16 cellular contexts compared by ENCODE assay signal in the genomic region with DNA sequence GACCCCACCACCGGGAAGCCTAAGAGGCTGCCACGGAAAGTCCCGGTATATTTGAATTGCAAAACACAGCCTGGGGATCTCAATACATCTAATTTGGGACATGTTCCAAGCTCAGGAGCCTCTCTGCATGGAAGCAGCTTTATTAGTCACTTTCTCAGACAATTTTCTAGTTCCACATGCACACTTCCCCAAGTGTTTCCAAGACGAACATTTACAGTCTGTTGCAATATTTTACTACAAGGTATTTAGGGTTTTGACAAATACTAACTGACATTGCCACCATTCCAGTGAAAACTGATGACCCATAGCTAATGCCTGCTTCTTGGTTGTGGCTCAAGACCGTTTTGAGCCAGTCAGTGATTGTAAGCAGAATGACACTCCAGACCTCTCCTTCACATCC.
DNase-seq lines count a peak whose midpoint lies in the region; TF ChIP-seq lines count a peak whose summit lies in the region.
"Had no signal": no experiment of that assay in that cellular context is flagged by ENCODE, and none has a peak within 500 bp of the region (broad histone marks: within the 10 kb centered on the region; RNA-seq: fewer than 3 reads in every experiment).

No MANE protein-coding gene starts in this region.

- TF ChIP-seq CTCF in OCI-LY3 (IDR thresholded peaks at IDR 0.05; ENCODE audit: low read depth, low read length) = no peak
- no peak for TF ChIP-seq CTCF in epithelial cell of proximal tubule (conservative IDR thresholded peaks at IDR 0.05; ENCODE audit: low read depth, low read length)
- TF ChIP-seq CTCF in type B pancreatic cell (conservative IDR thresholded peaks at IDR 0.05) = no peak

- H3K4me3 Mint-ChIP-seq in type B pancreatic cell = no peak overlapping the region
- H3K4me3 Mint-ChIP-seq: activated naive CD4-positive, alpha-beta T cell treated with anti-CD3 and anti-CD28 coated beads, Interleukin-2, amount 10 ng/mL, durations not matched to agents 7 days and 5 days; CD4-positive, alpha-beta memory T cell had no signal

- peaks cover 5% of the 10 kb centered on the region for H3K27me3 Mint-ChIP-seq in type B pancreatic cell
- H3K27me3 Mint-ChIP-seq: activated naive CD4-positive, alpha-beta T cell treated with anti-CD3 and anti-CD28 coated beads, Interleukin-2, amount 10 ng/mL, durations not matched to agents 7 days and 5 days; CD4-positive, alpha-beta memory T cell had no signal

- H3K27me3 ChIP-seq in OCI-LY3 (ENCODE audit: low read depth, low read length) = no peaks in the 10 kb centered on the region
- H3K27me3 ChIP-seq: heart right ventricle, Peyer's patch had no signal

- H3K79me2 ChIP-seq in OCI-LY3 (ENCODE audit: low read length) = no peaks in the 10 kb centered on the region
- H3K79me2 ChIP-seq: parathyroid adenoma had no signal

- no peaks in the 10 kb centered on the region for H3K9me3 ChIP-seq in OCI-LY3 (ENCODE audit: insufficient read depth, low read length)
- H3K9me3 ChIP-seq: heart right ventricle, Peyer's patch had no signal

- no peak overlapping the region for H3K9ac ChIP-seq in OCI-LY3 (ENCODE audit: low read length)
- H3K9ac ChIP-seq: parathyroid adenoma had no signal

- H3K4me1 ChIP-seq in OCI-LY3 (ENCODE audit: low read length) = peaks cover 29% of the 10 kb centered on the region
- H3K4me1 ChIP-seq: parathyroid adenoma had no signal

- peak overlapping the region; percentile 39 for H3K4me2 ChIP-seq in OCI-LY3 (ENCODE audit: low read length)

- no peaks in the 10 kb centered on the region for H3K36me3 Mint-ChIP-seq in type B pancreatic cell
- H3K36me3 Mint-ChIP-seq: activated naive CD4-positive, alpha-beta T cell treated with anti-CD3 and anti-CD28 coated beads, Interleukin-2, amount 10 ng/mL, durations not matched to agents 7 days and 5 days; CD4-positive, alpha-beta memory T cell had no signal

- no peak overlapping the region for H3K27ac ChIP-seq in OCI-LY3 (ENCODE audit: low read length)
- H3K27ac ChIP-seq: heart right ventricle, parathyroid adenoma, Peyer's patch had no signal

- peaks cover 18% of the 10 kb centered on the region for H3K4me1 Mint-ChIP-seq in type B pancreatic cell (ENCODE audit: unreplicated experiment)
- H3K4me1 Mint-ChIP-seq: activated naive CD4-positive, alpha-beta T cell treated with anti-CD3 and anti-CD28 coated beads, Interleukin-2, amount 10 ng/mL, durations not matched to agents 7 days and 5 days; CD4-positive, alpha-beta memory T cell had no signal

- no peaks in the 10 kb centered on the region for H3K9me3 Mint-ChIP-seq in type B pancreatic cell
- H3K9me3 Mint-ChIP-seq: activated naive CD4-positive, alpha-beta T cell treated with anti-CD3 and anti-CD28 coated beads, Interleukin-2, amount 10 ng/mL, durations not matched to agents 7 days and 5 days had no signal

- H3K36me3 ChIP-seq in OCI-LY3 (replicated peaks; ENCODE audit: low read depth, low read length) = no peaks in the 10 kb centered on the region
- H3K36me3 ChIP-seq: heart right ventricle, Peyer's patch had no signal

- H2AFZ ChIP-seq in OCI-LY3 (ENCODE audit: low read depth, low read length) = no peak overlapping the region
- H2AFZ ChIP-seq: parathyroid adenoma had no signal

- peak; percentile 89 for DNase-seq in EH (ENCODE audit: low read depth)
- peak; percentile 97 for DNase-seq in epithelial cell of proximal tubule (ENCODE audit: low read depth)
- peak; percentile 100 for DNase-seq in renal cortical epithelial cell (ENCODE audit: low read depth)
- no peak for DNase-seq in type B pancreatic cell (ENCODE audit: extremely low spot score, unreplicated experiment)
- no peak for DNase-seq in NCI-H1105 treated with DMSO at 0.1 percent for 48 hours (lab: John Stamatoyannopoulos, UW)
- DNase-seq in GDM1 (lab: John Stamatoyannopoulos, UW) = no peak
- DNase-seq in NCI-H146 (lab: John Stamatoyannopoulos, UW) = no peak
- DNase-seq: activated naive CD4-positive, alpha-beta T cell treated with anti-CD3 and anti-CD28 coated beads, Interleukin-2, amount 10 ng/mL, durations not matched to agents 7 days and 5 days; CD4-positive, alpha-beta memory T cell; heart right ventricle; NCI-H1694 treated with DMSO at 0.1 percent for 48 hours; NCI-H69; Peyer's patch; T-helper 1 cell had no signal

- H4K20me1 ChIP-seq in OCI-LY3 (ENCODE audit: insufficient read depth, low read length) = no peaks in the 10 kb centered on the region

- no peak overlapping the region for H3K27ac Mint-ChIP-seq in type B pancreatic cell
- H3K27ac Mint-ChIP-seq: activated naive CD4-positive, alpha-beta T cell treated with anti-CD3 and anti-CD28 coated beads, Interleukin-2, amount 10 ng/mL, durations not matched to agents 7 days and 5 days; CD4-positive, alpha-beta memory T cell had no signal

- H3K4me3 ChIP-seq in OCI-LY3 (ENCODE audit: low read length) (0 out of 2 replicates have a peak overlapping the region, but pooled peaks have one; percentile 11), epithelial cell of proximal tubule (ENCODE audit: low read depth, low read length) (no peak overlapping the region)
- H3K4me3 ChIP-seq: heart right ventricle, Peyer's patch had no signal

Comparison
In these comparisons a context has a peak if more than half of its experiments do, and no peak if none do; other contexts are left out.
1. DNase-seq: peak in EH (single experiment), epithelial cell of proximal tubule (single experiment) and renal cortical epithelial cell (single experiment); none in type B pancreatic cell (single experiment), NCI-H1105 treated with DMSO at 0.1 percent for 48 hours (single experiment), GDM1 (single experiment) and NCI-H146 (single experiment).